ENCODE assay signal across 8 cellular contexts in genomic region chr11:31995525-31996123, GRCh38.
DNase-seq lines count a peak whose midpoint lies in the region; ATAC-seq, FAIRE-seq and TF ChIP-seq lines count a peak whose summit lies in the region.

No MANE protein-coding gene starts in this region.

- no peak overlapping the region for H2AFZ ChIP-seq in HepG2 (ENCODE audit: low read length)

- H3K4me3 ChIP-seq in Panc1 (ENCODE audit: low read depth in 2 of 2, low read length in 2 of 2) (peak overlapping the region; percentile 14 to 38; a peak in 3 of 4 replicates), HepG2 (replicated peaks in 1 of 3; ENCODE audit: insufficient read depth in 1 of 3, low read depth in 2 of 3, low read length in 3 of 3) (no peak overlapping the region; a peak in 1 of 6 replicates), endodermal cell (ENCODE audit: low read length) (no peak overlapping the region)

- no peaks in the 10 kb centered on the region for H3K79me2 ChIP-seq in HepG2 (ENCODE audit: insufficient read depth, low read length)

- TF ChIP-seq EP300 in HepG2 (IDR thresholded peaks at IDR 0.05; ENCODE audit: low read depth in 2 of 2, low read length in 2 of 2) (no peak), HepG2 (CRISPR knock-in tag; IDR thresholded peaks at IDR 0.05; ENCODE audit: borderline replicate concordance) (no peak)

- H3K4me1 ChIP-seq in Panc1 (ENCODE audit: control insufficient read depth, insufficient read depth, low read length): no peaks in the 10 kb centered on the region
- H3K4me1 ChIP-seq in HepG2 (ENCODE audit: insufficient read depth, low read length): no peaks in the 10 kb centered on the region
- H3K4me1 ChIP-seq in endodermal cell (ENCODE audit: control insufficient read depth, insufficient read depth, low read length): no peaks in the 10 kb centered on the region

- H4K20me1 ChIP-seq in HepG2 (ENCODE audit: insufficient read depth, low read length): no peaks in the 10 kb centered on the region

- CTCF ChIA-PET in Panc1 (lab: Charles Lee): no interaction called here
- CTCF ChIA-PET in HepG2 (lab: Yijun Ruan, JAX; ENCODE audit: low intra/inter-chr PET ratio, low total read pairs): no interaction called here

- intact Hi-C loops in Panc1 (cut with micrococcal nuclease; ENCODE audit: unreplicated experiment): no loop called here
- intact Hi-C loops in HepG2 (cut with micrococcal nuclease; ENCODE audit: unreplicated experiment): no loop called here

- no peak overlapping the region for H3K27ac ChIP-seq in Panc1 (ENCODE audit: low read length)
- H3K27ac ChIP-seq in HepG2 (ENCODE audit: extremely low read length, insufficient read depth, low read length): no peak overlapping the region
- H3K27ac ChIP-seq in endodermal cell (ENCODE audit: low read depth, low read length): no peak overlapping the region

- H3K9me3 Mint-ChIP-seq in endodermal cell: no peaks in the 10 kb centered on the region

- no peaks in the 10 kb centered on the region for H3K9me3 ChIP-seq in Panc1 (ENCODE audit: control insufficient read depth, insufficient read depth, low read depth, low read length)
- H3K9me3 ChIP-seq in HepG2 (ENCODE audit: low read length): no peaks in the 10 kb centered on the region
- no peaks in the 10 kb centered on the region for H3K9me3 ChIP-seq in endodermal cell (ENCODE audit: control insufficient read depth, low read length)

- in situ Hi-C loops in Panc1 (cut with HindIII; ENCODE audit: low pct_unique_long_range_greater_than_20kb, low sequenced_read_pairs): no loop called here
- in situ Hi-C loops in HepG2 (cut with HindIII; ENCODE audit: extremely low pct_ligation_motif_present, low pct_unique_long_range_greater_than_20kb): no loop called here

- H3K4me3 Mint-ChIP-seq in endodermal cell: no peak overlapping the region

- no peak for TF ChIP-seq CTCF in Panc1 (IDR thresholded peaks at IDR 0.05)
- TF ChIP-seq CTCF in HepG2 (CRISPR knock-in tag; IDR thresholded peaks at IDR 0.05): no peak
- TF ChIP-seq CTCF in endodermal cell (conservative IDR thresholded peaks at IDR 0.05): no peak

- H3K9ac ChIP-seq in HepG2 (ENCODE audit: insufficient read depth, low read depth, low read length) (no peak overlapping the region), endodermal cell (ENCODE audit: extremely low read depth, low read length, poor library complexity, severe bottlenecking) (no peak overlapping the region)

- WGBS in HepG2 (ENCODE audit: low lambda C conversion rate): 8% methylated on average over 2 of the region's 2 CpGs
- 90 to 100% methylated on average over 1 to 2 of the region's 2 CpGs for WGBS in endodermal cell (ENCODE audit: insufficient coverage in 1 of 2, insufficient read length in 1 of 2), 2 experiments

- TF ChIP-seq POLR2A in HepG2 (IDR thresholded peaks at IDR 0.05; ENCODE audit: insufficient read depth in 1 of 2, low read depth in 2 of 2, low read length in 2 of 2): no peak

- POLR2A ChIA-PET in Panc1 (lab: Charles Lee): no interaction called here
- POLR2A ChIA-PET in HepG2 (lab: Yijun Ruan, JAX): no interaction called here

- no peaks in the 10 kb centered on the region for H3K4me1 Mint-ChIP-seq in endodermal cell

- ATAC-seq in HG02678 (IDR thresholded peaks at IDR 0.05; ENCODE audit: unreplicated experiment): peak; percentile 90
- peak; percentile 71; the same call in 1 of the 2 replicates for ATAC-seq in Panc1
- ATAC-seq in HepG2: peak; percentile 57

- H3K4me2 ChIP-seq in HepG2 (ENCODE audit: low read depth, low read length): peak overlapping the region; percentile 26; the same call in 1 of the 2 replicates

- peak; percentile 24 for DNase-seq in NK-92 treated with Interleukin-12 subunit alpha and Interleukin-12 subunit beta, amount 100 ng/mL, for 24 hours (lab: John Stamatoyannopoulos, UW)
- DNase-seq in NK-92 (lab: John Stamatoyannopoulos, UW; ENCODE audit: unreplicated experiment) (no peak), Panc1 (ENCODE audit: low read depth, low spot score) (no peak), HepG2 (ENCODE audit: low spot score) (no peak), COR-L47 (lab: John Stamatoyannopoulos, UW) (no peak), endodermal cell (no peak)
- no peak for DNase-seq in activated CD4-positive, CD25-positive, alpha-beta regulatory T cell treated with anti-CD3 and anti-CD28 coated beads, Interleukin-2, amount 50 U/mL, for 72 hours

- no peak for FAIRE-seq in HepG2 (lab: Jason Lieb, UNC)

- H3K27me3 ChIP-seq in Panc1 (ENCODE audit: control insufficient read depth, insufficient read depth, low read length) (peaks cover 10% of the 10 kb centered on the region), HepG2 (ENCODE audit: control insufficient read depth in 1 of 2, insufficient read depth in 2 of 2, low read length in 2 of 2) (peaks cover 0 to 7% of the 10 kb centered on the region in 2 experiments; a peak in 2 of 5 replicates), endodermal cell (ENCODE audit: control insufficient read depth, insufficient read depth, low read length, poor library complexity, severe bottlenecking) (peaks cover 3% of the 10 kb centered on the region)

- H3K27ac Mint-ChIP-seq in endodermal cell: no peak overlapping the region

- H3K36me3 Mint-ChIP-seq in endodermal cell (ENCODE audit: low read depth): no peaks in the 10 kb centered on the region

- BruUV-seq in Panc1 (replicated peaks; lab: Mats Ljungman, UMichigan) (no TSS peak), HepG2 (replicated peaks; lab: Mats Ljungman, UMichigan) (no TSS peak)

- TF ChIP-seq RAD21 in HepG2 (CRISPR knock-in tag; IDR thresholded peaks at IDR 0.05): no peak

- peaks cover 13% of the 10 kb centered on the region for H3K27me3 Mint-ChIP-seq in endodermal cell (ENCODE audit: insufficient read depth)

- H3K36me3 ChIP-seq in Panc1 (ENCODE audit: control insufficient read depth, insufficient read depth, low read length) (no peaks in the 10 kb centered on the region), HepG2 (replicated peaks in 1 of 2; ENCODE audit: control insufficient read depth in 1 of 2, insufficient read depth in 2 of 2, low read length in 2 of 2) (no peaks in the 10 kb centered on the region), endodermal cell (ENCODE audit: control insufficient read depth, insufficient read depth, low read length) (no peaks in the 10 kb centered on the region)

TF ChIP-seq in HepG2, 621 proteins besides CTCF, POLR2A, EP300 and RAD21:
- no peak for TF ChIP-seq MIER2 (CRISPR knock-in tag; IDR thresholded peaks at IDR 0.05)
- peak; percentile 92; the same call in 1 of the 2 replicates for TF ChIP-seq IRF1 (CRISPR knock-in tag; IDR thresholded peaks at IDR 0.05; ENCODE audit: low read depth)
- TF ChIP-seq IRF2 (CRISPR knock-in tag; IDR thresholded peaks at IDR 0.05): peak; percentile 26; the same call in 1 of the 2 replicates

Comparison
In these comparisons a context has a peak if more than half of its experiments do, and no peak if none do; other contexts are left out.
1. H3K4me3 ChIP-seq: peak in Panc1 (2 of 2); none in HepG2 (0 of 3) and endodermal cell (single experiment).
2. Peak in every context shown above with its lines, with median percentiles within 50 percentile points of each other: ATAC-seq.